In genomic region chr6:139152088-139152891, GRCh38 we compare ENCODE assay signal across 1 cellular context.
A peak's percentile ranks its signal among the peaks of the same experiment; 100 is the strongest.
TF ChIP-seq lines count a peak whose summit lies in the region.

No MANE protein-coding gene starts in this region.

TF ChIP-seq in HEK293, 187 proteins besides CTCF, POLR2A, EP300 and RAD21 (continued from another document):
- TF ChIP-seq FEZF1 (tag by site-specific recombination; IDR thresholded peaks at IDR 0.05) (peak; percentile 99), ZNF791 (tag by site-specific recombination; IDR thresholded peaks at IDR 0.05) (no peak), ZNF621 (tag by site-specific recombination; IDR thresholded peaks at IDR 0.05) (no peak), ZNF341 (tag by site-specific recombination; IDR thresholded peaks at IDR 0.05; ENCODE audit: low read depth) (no peak), PRDM6 (tag by site-specific recombination; IDR thresholded peaks at IDR 0.05) (peak; percentile 100)
